9 cellular contexts compared by ENCODE assay signal in the genomic region with DNA sequence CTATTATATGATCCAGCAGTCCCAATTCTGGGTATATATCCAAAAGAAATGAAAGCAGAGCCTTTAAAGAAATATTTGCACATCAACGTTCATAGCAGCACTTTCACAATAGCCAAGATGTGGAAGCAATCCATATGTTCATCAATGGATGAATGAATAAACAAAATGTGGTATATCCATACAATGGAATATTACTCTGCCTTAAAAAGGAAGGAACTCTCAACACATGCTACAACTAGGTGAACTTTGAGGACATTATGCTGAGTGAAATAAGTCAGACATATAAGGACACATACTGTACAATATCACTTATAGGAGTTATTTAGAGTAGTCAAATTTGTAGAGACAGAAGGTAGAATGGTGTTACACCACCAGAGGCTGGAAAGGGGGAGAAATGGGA. TPM values are rescaled to one million over a fixed set of nuclear protein-coding genes. Genes with fewer than 3 reads are reported as not detected.
"Had no signal": no experiment of that assay in that cellular context is flagged by ENCODE, and none has a peak within 500 bp of the region (broad histone marks: within the 10 kb centered on the region; RNA-seq: fewer than 3 reads in every experiment).

No MANE protein-coding gene starts in this region.

- H3K9ac ChIP-seq: KMS-11 had no signal

- H3K4me2 ChIP-seq: KMS-11 had no signal

- ATAC-seq: HepG2 had no signal

- DNase-seq: IMR-90, Karpas-422, KBM-7, KG1 had no signal

- FAIRE-seq: HepG2, HTR-8/SVneo had no signal

- H3K27ac ChIP-seq: HL-60, KMS-11 had no signal

RNA-seq across cellular contexts. Expression of a gene that starts 28.0 kb away (rescaled TPM):
- total RNA-seq: IMR-90 had no signal
- polyA plus RNA-seq: HepG2, IgD-negative memory B cell, IMR-90 had no signal
